Comparison of ENCODE assay signal across 8 cellular contexts in genomic region chr2:677056-677949, GRCh38. TPM values are rescaled to one million over a fixed set of nuclear protein-coding genes. Genes with fewer than 3 reads are reported as not detected.
A peak's percentile ranks its signal among the peaks of the same experiment; 100 is the strongest.
DNase-seq lines count a peak whose midpoint lies in the region; ATAC-seq lines count a peak whose summit lies in the region.

Gene TMEM18, minus strand, starts transcription at chr2:677406. Its CDS starts 61 bp downstream, at chr2:677345.

- H3K4me1 ChIP-seq in rectal smooth muscle tissue (ENCODE audit: control insufficient read depth, insufficient read depth, low read length), result peaks cover 3% of the 10 kb centered on the region

- no peaks in the 10 kb centered on the region for H3K27me3 ChIP-seq in rectal smooth muscle tissue (ENCODE audit: control insufficient read depth, insufficient read depth, low read length)

- H3K4me3 ChIP-seq in rectal smooth muscle tissue (ENCODE audit: low read length), result peak within 1 kb of the TSS; percentile 92

- peak; percentile 55 for ATAC-seq in HG02870 (IDR thresholded peaks at IDR 0.05; ENCODE audit: unreplicated experiment)
- peak; percentile 71 to 88 (median 73) for ATAC-seq in T-cell (replicated peaks in 1 of 4)

- H3K36me3 Mint-ChIP-seq in T-cell, result peaks cover 11% of the 10 kb centered on the region

- peak within 1 kb of the TSS; percentile 96 to 98 for H3K27ac Mint-ChIP-seq in T-cell

- H3K27me3 Mint-ChIP-seq in T-cell, result no peaks in the 10 kb centered on the region

- H3K27ac ChIP-seq in rectal smooth muscle tissue (ENCODE audit: low read depth, low read length), result peak within 1 kb of the TSS; percentile 100

- H3K4me3 Mint-ChIP-seq in T-cell, result peak within 1 kb of the TSS; percentile 91 to 95 (median 92)

- peaks cover 4% of the 10 kb centered on the region for H3K36me3 ChIP-seq in rectal smooth muscle tissue (ENCODE audit: control insufficient read depth, insufficient read depth, low read length)

- H3K4me1 Mint-ChIP-seq in T-cell, result peaks cover 38 to 46% (median 41%) of the 10 kb centered on the region in 3 donors

- H3K9me3 Mint-ChIP-seq in T-cell, result no peaks in the 10 kb centered on the region

- CTCF ChIA-PET in T-cell (lab: Charles Lee), result no interaction called here

- H3K9ac ChIP-seq in rectal smooth muscle tissue (ENCODE audit: low read length), result peak within 1 kb of the TSS; percentile 99

- peak; percentile 86 for DNase-seq in activated gamma-delta T cell treated with Interleukin-2 at 50 U/mL for 16 hours
- no peak for DNase-seq in activated gamma-delta T cell (lab: John Stamatoyannopoulos, UW)
- DNase-seq in NCI-H146 (lab: John Stamatoyannopoulos, UW), result peak; percentile 96
- DNase-seq in T-cell, result peak in 33 of 34 experiments; percentile 88 to 99 (median 96)
- DNase-seq in anterior cingulate cortex (lab: John Stamatoyannopoulos, UW), result peak in 51 of 58 donors; percentile 78 to 100 (median 96)
- peak; percentile 95 for DNase-seq in hepatic stellate cell (ENCODE audit: low spot score)

- POLR2A ChIA-PET in T-cell (lab: Charles Lee), result no interaction called here

RNA-seq across cellular contexts. Expression of gene TMEM18, which starts in this region (rescaled TPM):
- total RNA-seq in T-cell, result 10 to 100 TPM; 22.8 to 29.8 (median 28.8) TPM
